ENCODE assay signal across 8 cellular contexts in genomic region chr22:50507421-50507990, GRCh38. TPM values are rescaled to one million over a fixed set of nuclear protein-coding genes. Genes with fewer than 3 reads are reported as not detected.
DNase-seq lines count a peak whose midpoint lies in the region; ATAC-seq, FAIRE-seq and TF ChIP-seq lines count a peak whose summit lies in the region.

Gene LMF2 (minus strand): TSS chr22:50507702. CDS start chr22:50507675, 27 bp downstream.

- peak; percentile 55 for ATAC-seq in GM19455 (IDR thresholded peaks at IDR 0.05; ENCODE audit: unreplicated experiment)

- no peaks in the 10 kb centered on the region for H4K20me1 ChIP-seq in hepatocyte (ENCODE audit: insufficient read depth, poor library complexity, severe bottlenecking)

- TF ChIP-seq POLR2A in sigmoid colon (IDR thresholded peaks at IDR 0.05), result peak; percentile 28 to 30

- FAIRE-seq in HTR-8/SVneo (lab: Jason Lieb, UNC), result no peak

- no peak for DNase-seq in BJ (ENCODE audit: low read depth)
- DNase-seq in HTR-8/SVneo (ENCODE audit: insufficient read length, low spot score), result peak; percentile 73
- peak in 30 of 56 donors; percentile 87 to 100 (median 99) for DNase-seq in amygdala (lab: John Stamatoyannopoulos, UW)
- no peak for DNase-seq in hepatocyte (ENCODE audit: low spot score)
- DNase-seq in sigmoid colon, result peak; percentile 94
- DNase-seq in SIG-M5 treated with dmso at 0.1 percent for 504 hours (lab: John Stamatoyannopoulos, UW; ENCODE audit: unreplicated experiment), result no peak

- TF ChIP-seq CTCF in BJ (IDR thresholded peaks at IDR 0.05; ENCODE audit: insufficient read depth, low read depth, low read length) (no peak), hepatocyte (IDR thresholded peaks at IDR 0.05; ENCODE audit: poor library complexity) (no peak), sigmoid colon (IDR thresholded peaks at IDR 0.05) (no peak)

- POLR2A ChIA-PET in BJ (lab: Charles Lee), result interaction anchor here (0.6 to 1.1 kb wide), 3 partner anchors 14 to 22 kb away, joined by 3 to 9 read pairs (median 4); partner anchors contain the start of genes SCO2 and TYMP

- intact Hi-C loops in T-helper 1 cell treated with Interleukin-12 subunit alpha and Interleukin-12 subunit beta and Interleukin-4 antibody, amounts not matched to agents 30 ng/mL and 1 ng/mL, for 36 hours (cut with micrococcal nuclease), result loop anchor here (1.0 to 5.0 kb wide), 6 partner anchors 32 to 315 kb away; partner anchors contain the start of genes MAPK11, PPP6R2 and SBF1
- intact Hi-C loops in sigmoid colon (cut with DNase I), result loop anchor here (2.0 to 5.0 kb wide), 3 partner anchors 33 to 265 kb away; partner anchors contain the start of gene SBF1

- H3K79me2 ChIP-seq in hepatocyte, result peaks cover 54% of the 10 kb centered on the region

- no peaks in the 10 kb centered on the region for H3K9me2 ChIP-seq in hepatocyte (replicated peaks; ENCODE audit: insufficient read depth)

- peak within 1 kb of the TSS; percentile 96 for H3K4me2 ChIP-seq in hepatocyte

- under 1% methylated on average over 24 of the region's 62 CpGs for WGBS in hepatocyte (ENCODE audit: low lambda C conversion rate, missing lambda C conversion rate)
- 1% methylated on average over 60 to 62 of the region's 62 CpGs for WGBS in sigmoid colon, 2 donors

- no peak for TF ChIP-seq EP300 in sigmoid colon (IDR thresholded peaks at IDR 0.05)

- H3K27ac ChIP-seq in hepatocyte, result peak within 1 kb of the TSS; percentile 95
- H3K27ac ChIP-seq in sigmoid colon, result peak within 1 kb of the TSS; percentile 91 to 98 (median 94)

- H3K27me3 ChIP-seq in BJ (ENCODE audit: control insufficient read depth, insufficient read depth, low read length), result no peaks in the 10 kb centered on the region
- no peaks in the 10 kb centered on the region for H3K27me3 ChIP-seq in hepatocyte
- no peaks in the 10 kb centered on the region for H3K27me3 ChIP-seq in sigmoid colon

- no peaks in the 10 kb centered on the region for H3K9me3 ChIP-seq in hepatocyte (ENCODE audit: low read depth)
- no peaks in the 10 kb centered on the region for H3K9me3 ChIP-seq in sigmoid colon

- H2AFZ ChIP-seq in hepatocyte, result peak within 1 kb of the TSS; percentile 100

- peaks cover 14% of the 10 kb centered on the region for H3K4me1 ChIP-seq in hepatocyte (ENCODE audit: insufficient read depth)
- peaks cover 0 to 39% (median 24%) of the 10 kb centered on the region in 4 donors for H3K4me1 ChIP-seq in sigmoid colon

- H3K36me3 ChIP-seq in BJ (ENCODE audit: control insufficient read depth, insufficient read depth, low read length), result peaks cover 25% of the 10 kb centered on the region
- H3K36me3 ChIP-seq in hepatocyte (replicated peaks; ENCODE audit: insufficient read depth, low read depth), result no peaks in the 10 kb centered on the region
- peaks cover 20 to 34% (median 29%) of the 10 kb centered on the region in 4 donors for H3K36me3 ChIP-seq in sigmoid colon

- H3K4me3 ChIP-seq in BJ (ENCODE audit: low read depth, low read length) (peak within 1 kb of the TSS; percentile 99), hepatocyte (peak within 1 kb of the TSS; percentile 99), sigmoid colon (peak within 1 kb of the TSS; percentile 83 to 97 (median 96))

- CTCF ChIA-PET in BJ (lab: Yijun Ruan, JAX), result interaction anchor here (1.1 to 3.1 kb wide), 3 partner anchors 10 to 165 kb away, joined by 3 to 13 read pairs (median 10); partner anchors contain the start of gene SCO2

RNA-seq across cellular contexts. Expression of gene LMF2, which starts in this region (rescaled TPM):
- polyA plus RNA-seq in BJ (2011; rRNA removed), result 54.0 and 111 TPM in 2 replicates
- polyA minus RNA-seq in BJ (2011; rRNA and poly(A)+ RNA removed), result 47.9 and 49.1 TPM in 2 replicates
- 124 and 136 TPM in 2 replicates for total RNA-seq in T-helper 1 cell treated with Interleukin-12 subunit alpha and Interleukin-12 subunit beta and Interleukin-4 antibody, amounts not matched to agents 30 ng/mL and 1 ng/mL, for 36 hours
- total RNA-seq in hepatocyte, result 22.4 and 32.8 TPM in 2 replicates
- 97.6 and 128 TPM in 2 replicates for polyA plus RNA-seq in hepatocyte
- 10 to 100 TPM; 24.8 to 52.5 (median 45.3) TPM for total RNA-seq in sigmoid colon
- 10 to 100 TPM in 2 of 3 donors, 1 to 10 TPM in 1; 7.2 to 61.1 (median 11.3) TPM for polyA plus RNA-seq in sigmoid colon

Comparison
In these comparisons a context has a peak if more than half of its experiments do, and no peak if none do; other contexts are left out.
1. DNase-seq: peak in HTR-8/SVneo (single experiment), amygdala (30 of 56) and sigmoid colon (single experiment); none in BJ (single experiment), hepatocyte (single experiment) and SIG-M5 treated with dmso at 0.1 percent for 504 hours (single experiment).
2. Peak in every context shown above with its lines, with median percentiles within 50 percentile points of each other: H3K4me3 ChIP-seq.